Comparison of ENCODE assay signal across 1 cellular context in genomic region chr16:89971495-89972243, GRCh38.
TF ChIP-seq lines count a peak whose summit lies in the region.

No MANE protein-coding gene starts in this region.

TF ChIP-seq in HCT116, 20 proteins besides CTCF, POLR2A, EP300 and RAD21 (continued from another document):
- TF ChIP-seq REST (IDR thresholded peaks at IDR 0.05; ENCODE audit: low read depth) (no peak), ZFX (IDR thresholded peaks at IDR 0.05) (no peak), ZBTB33 (IDR thresholded peaks at IDR 0.05; ENCODE audit: extremely low read depth, insufficient replicate concordance, low read length) (no peak), JUND (IDR thresholded peaks at IDR 0.05) (no peak), EZH2phosphoT487 (IDR thresholded peaks at IDR 0.05; ENCODE audit: borderline replicate concordance) (no peak), SRF (IDR thresholded peaks at IDR 0.05; ENCODE audit: low read depth) (no peak), SIN3A (IDR thresholded peaks at IDR 0.05; ENCODE audit: low read depth) (no peak), FOSL1 (IDR thresholded peaks at IDR 0.05; ENCODE audit: low read depth) (no peak), ELF1 (IDR thresholded peaks at IDR 0.05; ENCODE audit: borderline replicate concordance, low read depth) (no peak), CBX3 (IDR thresholded peaks at IDR 0.05; ENCODE audit: low read depth) (no peak), MAX (IDR thresholded peaks at IDR 0.05) (no peak), YY1 (IDR thresholded peaks at IDR 0.05; ENCODE audit: extremely low read depth, insufficient replicate concordance, low read depth, low read length) (no peak), ATF3 (IDR thresholded peaks at IDR 0.05) (no peak)
